In genomic region chr3:10015476-10015904, GRCh38 we compare ENCODE assay signal across 8 cellular contexts. TPM values are rescaled to one million over a fixed set of nuclear protein-coding genes. Genes with fewer than 3 reads are reported as not detected.
A peak's percentile ranks its signal among the peaks of the same experiment; 100 is the strongest.
DNase-seq lines count a peak whose midpoint lies in the region; ATAC-seq and TF ChIP-seq lines count a peak whose summit lies in the region.

No MANE protein-coding gene starts in this region.

- peaks cover 53% of the 10 kb centered on the region for H3K4me1 Mint-ChIP-seq in HFFc6 (ENCODE audit: low read depth)

- in situ Hi-C loops in astrocyte of the spinal cord (cut with HindIII; ENCODE audit: low sequenced_read_pairs): no loop called here

- no peaks in the 10 kb centered on the region for H3K27me3 ChIP-seq in stomach smooth muscle (ENCODE audit: control insufficient read depth in 1 of 2, insufficient read depth in 2 of 2, low read length in 2 of 2)

- peaks cover 24% of the 10 kb centered on the region for H3K4me1 ChIP-seq in stomach smooth muscle (ENCODE audit: control insufficient read depth, insufficient read depth, low read length)

- H3K9ac ChIP-seq in stomach smooth muscle (ENCODE audit: low read length in 2 of 2): peak overlapping the region; percentile 71 to 76

- peaks cover 2% of the 10 kb centered on the region; the same call in 1 of the 2 replicates for H3K27me3 Mint-ChIP-seq in HFFc6 (ENCODE audit: insufficient read depth)

- DNase-seq in HFFc6 (peak; percentile 76), astrocyte of the spinal cord (ENCODE audit: low read depth, low spot score) (peak; percentile 97), hypothalamus (lab: John Stamatoyannopoulos, UW) (peak in 50 of 51 donors; percentile 17 to 86 (median 60))
- no peak for DNase-seq in activated naive CD4-positive, alpha-beta T cell treated with Interleukin-2 at 50 U/mL for 16 hours
- no peak for DNase-seq in activated CD4-positive, CD25-positive, alpha-beta regulatory T cell treated with anti-CD3 and anti-CD28 coated beads, Interleukin-2, amount 50 U/mL, for 72 hours

- H3K4me3 Mint-ChIP-seq in HFFc6: peak overlapping the region; percentile 43

- no peak for ATAC-seq in GM21367 (IDR thresholded peaks at IDR 0.05; ENCODE audit: unreplicated experiment)
- no peak for ATAC-seq in GM21528 (IDR thresholded peaks at IDR 0.05; ENCODE audit: low FRiP score, unreplicated experiment)

- H3K36me3 ChIP-seq in stomach smooth muscle (ENCODE audit: control insufficient read depth in 2 of 2, insufficient read depth in 2 of 2, low read length in 2 of 2): peaks cover 3 to 7% of the 10 kb centered on the region in 2 donors

- H3K27ac ChIP-seq in stomach smooth muscle (ENCODE audit: low read length): peak overlapping the region; percentile 96

- peaks cover 13% of the 10 kb centered on the region for H3K36me3 Mint-ChIP-seq in HFFc6 (ENCODE audit: low read depth)

- TF ChIP-seq CTCF in HFFc6 (IDR thresholded peaks at IDR 0.05): no peak
- no peak for TF ChIP-seq CTCF in astrocyte of the spinal cord (IDR thresholded peaks at IDR 0.05; ENCODE audit: low read depth, low read length)

- no peaks in the 10 kb centered on the region for H3K9me3 Mint-ChIP-seq in HFFc6

- no peak overlapping the region for H3K4me3 ChIP-seq in astrocyte of the spinal cord (ENCODE audit: low read depth, low read length)
- peak overlapping the region; percentile 43 to 55 for H3K4me3 ChIP-seq in stomach smooth muscle (ENCODE audit: low read length in 2 of 2)

- no peaks in the 10 kb centered on the region for H3K9me3 ChIP-seq in stomach smooth muscle (ENCODE audit: control insufficient read depth in 2 of 2, low read length in 2 of 2)

- H3K27ac Mint-ChIP-seq in HFFc6: peak overlapping the region; percentile 63

RNA-seq across cellular contexts. Expression of gene FANCD2, which starts 10.7 kb away (rescaled TPM):
- total RNA-seq in HFFc6 (2021; fragmentation: NEBNext Ultra II Directional; extraction: Animal tissue kit (Norgen Biotek cat#: 25700)): 10 to 100 TPM in 5 of 6 experiments, 1 to 10 TPM in 1; 9.7 to 21.7 (median 17.5) TPM

RNA-seq across cellular contexts. Expression of gene EMC3, which starts 28.8 kb away (rescaled TPM):
- 100 to 1,000 TPM in 2 of 6 experiments, 10 to 100 TPM in 4; 82.3 to 119 (median 96.5) TPM for total RNA-seq in HFFc6 (2021; fragmentation: NEBNext Ultra II Directional; extraction: Animal tissue kit (Norgen Biotek cat#: 25700))

Comparison
In these comparisons a context has a peak if more than half of its experiments do, and no peak if none do; other contexts are left out.
1. DNase-seq: peak in HFFc6 (single experiment), astrocyte of the spinal cord (single experiment) and hypothalamus (50 of 51); none in activated naive CD4-positive, alpha-beta T cell treated with Interleukin-2 at 50 U/mL for 16 hours (single experiment) and activated CD4-positive, CD25-positive, alpha-beta regulatory T cell treated with anti-CD3 and anti-CD28 coated beads, Interleukin-2, amount 50 U/mL, for 72 hours (single experiment).